Comparison of ENCODE assay signal across 1 cellular context in genomic region chr6:100880149-100880900, GRCh38.
A peak's percentile ranks its signal among the peaks of the same experiment; 100 is the strongest.
TF ChIP-seq lines count a peak whose summit lies in the region.

No MANE protein-coding gene starts in this region.

TF ChIP-seq in GM12878, 131 proteins besides CTCF, POLR2A, EP300 and RAD21 (continued from another document):
- TF ChIP-seq PKNOX1 (IDR thresholded peaks at IDR 0.05) = peak; percentile 78
- no peak for TF ChIP-seq YY1 (IDR thresholded peaks at IDR 0.05; ENCODE audit: low read depth, low read length)
- TF ChIP-seq CBX5 (IDR thresholded peaks at IDR 0.05; ENCODE audit: low read depth) = no peak
- TF ChIP-seq CHD2 (IDR thresholded peaks at IDR 0.05; ENCODE audit: borderline replicate concordance, low read depth, low read length) = no peak
- no peak for TF ChIP-seq ATF2 (IDR thresholded peaks at IDR 0.05; ENCODE audit: low read length)
- no peak for TF ChIP-seq SUPT20H (IDR thresholded peaks at IDR 0.05; ENCODE audit: borderline replicate concordance, control insufficient read depth, low read depth, low read length)
- TF ChIP-seq STAT3 (IDR thresholded peaks at IDR 0.05; ENCODE audit: low read depth, low read length) = no peak
- TF ChIP-seq ATF3 (IDR thresholded peaks at IDR 0.05; ENCODE audit: borderline replicate concordance, extremely low read depth, low read depth, low read length) = no peak
- TF ChIP-seq FOS (IDR thresholded peaks at IDR 0.05; ENCODE audit: borderline replicate concordance, extremely low read depth, insufficient read length) = no peak
- TF ChIP-seq ELK1 (IDR thresholded peaks at IDR 0.05; ENCODE audit: low read depth, low read length) = no peak
- no peak for TF ChIP-seq STAT1 (conservative IDR thresholded peaks at IDR 0.05)
- no peak for TF ChIP-seq RUNX3 (IDR thresholded peaks at IDR 0.05; ENCODE audit: low read length)
- no peak for TF ChIP-seq NFIC (IDR thresholded peaks at IDR 0.05; ENCODE audit: low read depth, low read length)
- no peak for TF ChIP-seq ZNF24 (IDR thresholded peaks at IDR 0.05)
- no peak for TF ChIP-seq SMAD5 (IDR thresholded peaks at IDR 0.05; ENCODE audit: low read depth)
- TF ChIP-seq POU2F2 (IDR thresholded peaks at IDR 0.05; ENCODE audit: borderline replicate concordance, low read depth, low read length) = no peak
- no peak for TF ChIP-seq PRDM15 (CRISPR knock-in tag; IDR thresholded peaks at IDR 0.05)
- no peak for TF ChIP-seq FOXM1 (IDR thresholded peaks at IDR 0.05; ENCODE audit: low read depth, low read length)
- TF ChIP-seq SKIL (IDR thresholded peaks at IDR 0.05; ENCODE audit: low read depth, poor library complexity, severe bottlenecking) = peak; percentile 23
- TF ChIP-seq KAT2A (conservative IDR thresholded peaks at IDR 0.05; ENCODE audit: control insufficient read depth, low read depth, low read length) = no peak
- no peak for TF ChIP-seq JUND (IDR thresholded peaks at IDR 0.05; ENCODE audit: low read depth, low read length)
- TF ChIP-seq ZNF207 (IDR thresholded peaks at IDR 0.05; ENCODE audit: borderline replicate concordance) = no peak
- no peak for TF ChIP-seq CREM (IDR thresholded peaks at IDR 0.05; ENCODE audit: low read depth)
- no peak for TF ChIP-seq SMARCA5 (IDR thresholded peaks at IDR 0.05)
